Comparison of ENCODE assay signal across 1 cellular context in the genomic region with DNA sequence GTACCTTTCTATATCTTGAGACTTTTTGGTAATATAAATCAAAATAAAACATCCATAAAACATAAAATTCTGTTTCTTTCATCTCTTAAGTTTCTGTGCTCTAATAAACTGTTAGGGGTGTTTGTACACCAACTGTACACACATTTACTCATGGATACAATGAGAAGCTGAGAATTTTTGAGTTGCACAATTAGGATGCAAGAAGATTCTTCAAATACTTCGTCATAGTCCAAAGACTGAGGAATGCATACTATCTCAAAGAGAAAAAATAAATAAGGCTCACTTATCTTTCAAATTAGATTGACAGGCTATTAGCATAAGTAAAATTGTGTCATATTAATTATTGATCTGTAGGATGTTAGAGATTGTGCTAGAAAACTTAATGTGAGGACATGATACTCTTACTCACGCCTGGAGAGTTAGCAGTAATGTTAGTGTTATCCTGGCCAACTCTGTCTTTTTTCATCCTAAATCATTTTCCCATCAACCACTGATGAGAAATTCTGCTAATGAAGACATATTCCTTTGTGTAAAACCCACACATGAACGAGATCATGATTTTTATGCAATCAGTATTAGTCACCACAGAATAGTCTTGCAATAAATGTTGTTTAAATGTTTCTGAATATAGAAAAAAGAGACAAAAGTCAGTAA.
TF ChIP-seq lines count a peak whose summit lies in the region.

No MANE protein-coding gene starts in this region.

TF ChIP-seq in HepG2, 621 proteins besides CTCF, POLR2A, EP300 and RAD21 (continued from another document):
- TF ChIP-seq KLF13 (CRISPR knock-in tag; IDR thresholded peaks at IDR 0.05) (no peak), MAF1 (CRISPR knock-in tag; IDR thresholded peaks at IDR 0.05; ENCODE audit: borderline replicate concordance) (no peak), RARG (CRISPR knock-in tag; IDR thresholded peaks at IDR 0.05; ENCODE audit: low read depth) (no peak)
